In genomic region chr16:56911771-56912541, GRCh38 we compare ENCODE assay signal across 9 cellular contexts. TPM values are rescaled to one million over a fixed set of nuclear protein-coding genes. Genes with fewer than 3 reads are reported as not detected.
A peak's percentile ranks its signal among the peaks of the same experiment; 100 is the strongest.
DNase-seq lines count a peak whose midpoint lies in the region; ATAC-seq and TF ChIP-seq lines count a peak whose summit lies in the region.
"Had no signal": no experiment of that assay in that cellular context is flagged by ENCODE, and none has a peak within 500 bp of the region (broad histone marks: within the 10 kb centered on the region; RNA-seq: fewer than 3 reads in every experiment).

No MANE protein-coding gene starts in this region.

- no peaks in the 10 kb centered on the region for H3K9me3 ChIP-seq in upper lobe of right lung
- no peaks in the 10 kb centered on the region for H3K9me3 ChIP-seq in BE2C

- peaks cover 2 to 12% of the 10 kb centered on the region in 2 donors for H3K4me1 Mint-ChIP-seq in natural killer cell

- TF ChIP-seq CTCF in upper lobe of right lung (IDR thresholded peaks at IDR 0.05) (no peak), natural killer cell (IDR thresholded peaks at IDR 0.05) (no peak), BE2C (IDR thresholded peaks at IDR 0.05; ENCODE audit: low read depth, low read length) (no peak)

- peaks cover 10 to 14% of the 10 kb centered on the region in 2 donors for H3K27me3 Mint-ChIP-seq in natural killer cell (ENCODE audit: low read depth in 2 of 2)

- intact Hi-C loops in upper lobe of right lung (cut with DNase I) = no loop called here
- intact Hi-C loops in natural killer cell (cut with micrococcal nuclease) = no loop called here

- H3K27ac Mint-ChIP-seq in natural killer cell = no peak overlapping the region

- DNase-seq in SW480 (ENCODE audit: low spot score) (peak; percentile 31), kidney glomerular epithelial cell (lab: John Stamatoyannopoulos, UW) (peak; percentile 51), upper lobe of right lung (peak; percentile 75), NCI-H2171 treated with DMSO at 0.1 percent for 48 hours (lab: John Stamatoyannopoulos, UW) (no peak), natural killer cell (no peak), BE2C (no peak)

- H3K4me1 ChIP-seq in upper lobe of right lung = peaks cover 59% of the 10 kb centered on the region
- 0 out of 2 replicates have a peak, but pooled peaks cover 3% of the 10 kb centered on the region for H3K4me1 ChIP-seq in BE2C

- H3K36me3 ChIP-seq in upper lobe of right lung = no peaks in the 10 kb centered on the region
- no peaks in the 10 kb centered on the region for H3K36me3 ChIP-seq in BE2C

- H3K27ac ChIP-seq in upper lobe of right lung = peak overlapping the region; percentile 36

- no peak overlapping the region for H3K4me3 Mint-ChIP-seq in natural killer cell

- H3K4me3 ChIP-seq in upper lobe of right lung (no peak overlapping the region), BE2C (ENCODE audit: low read depth, low read length) (no peak overlapping the region)
- H3K4me3 ChIP-seq: K562 had no signal

- no peaks in the 10 kb centered on the region for H3K27me3 ChIP-seq in upper lobe of right lung
- no peaks in the 10 kb centered on the region for H3K27me3 ChIP-seq in BE2C

- H3K9me3 Mint-ChIP-seq in natural killer cell = no peaks in the 10 kb centered on the region

- no peaks in the 10 kb centered on the region for H3K36me3 Mint-ChIP-seq in natural killer cell

- ATAC-seq in GM18867 (IDR thresholded peaks at IDR 0.05; ENCODE audit: unreplicated experiment) (peak; percentile 75), HG03025 (IDR thresholded peaks at IDR 0.05; ENCODE audit: low FRiP score, unreplicated experiment) (peak; percentile 38), upper lobe of right lung (peak; percentile 78), natural killer cell (no peak)
- ATAC-seq: K562 had no signal

RNA-seq across cellular contexts. Expression of gene HERPUD1, which starts 20.0 kb away (rescaled TPM):
- total RNA-seq in upper lobe of right lung (223 TPM), natural killer cell (100 to 1,000 TPM; 181 to 266 (median 243) TPM)
- 191 TPM for polyA plus RNA-seq in BE2C (2012; ENCODE audit: insufficient read depth, insufficient read length, low read depth)

RNA-seq across cellular contexts. Expression of gene SLC12A3, which starts 46.9 kb away (rescaled TPM):
- total RNA-seq in upper lobe of right lung (not detected), natural killer cell (not detected)
- polyA plus RNA-seq in BE2C (2012; ENCODE audit: insufficient read depth, insufficient read length, low read depth) = 0.19 TPM
- total RNA-seq: K562 had no signal
- polyA plus RNA-seq: K562 had no signal

RNA-seq across cellular contexts. Expression of gene CETP, which starts 49.8 kb away (rescaled TPM):
- total RNA-seq in upper lobe of right lung (1.9 TPM), natural killer cell (under 1 TPM in 1 of 3 donors, not detected in 2; 0.14 TPM)
- not detected for polyA plus RNA-seq in BE2C (2012; ENCODE audit: insufficient read depth, insufficient read length, low read depth)
- total RNA-seq: K562 had no signal

Comparison
In these comparisons a context has a peak if more than half of its experiments do, and no peak if none do; other contexts are left out.
1. ATAC-seq: peak in GM18867 (single experiment), HG03025 (single experiment) and upper lobe of right lung (single experiment); none in natural killer cell (0 of 3).
2. DNase-seq: peak in SW480 (single experiment), kidney glomerular epithelial cell (single experiment) and upper lobe of right lung (single experiment); none in NCI-H2171 treated with DMSO at 0.1 percent for 48 hours (single experiment), natural killer cell (single experiment) and BE2C (single experiment).